Comparison of ENCODE assay signal across 8 cellular contexts in the genomic region with DNA sequence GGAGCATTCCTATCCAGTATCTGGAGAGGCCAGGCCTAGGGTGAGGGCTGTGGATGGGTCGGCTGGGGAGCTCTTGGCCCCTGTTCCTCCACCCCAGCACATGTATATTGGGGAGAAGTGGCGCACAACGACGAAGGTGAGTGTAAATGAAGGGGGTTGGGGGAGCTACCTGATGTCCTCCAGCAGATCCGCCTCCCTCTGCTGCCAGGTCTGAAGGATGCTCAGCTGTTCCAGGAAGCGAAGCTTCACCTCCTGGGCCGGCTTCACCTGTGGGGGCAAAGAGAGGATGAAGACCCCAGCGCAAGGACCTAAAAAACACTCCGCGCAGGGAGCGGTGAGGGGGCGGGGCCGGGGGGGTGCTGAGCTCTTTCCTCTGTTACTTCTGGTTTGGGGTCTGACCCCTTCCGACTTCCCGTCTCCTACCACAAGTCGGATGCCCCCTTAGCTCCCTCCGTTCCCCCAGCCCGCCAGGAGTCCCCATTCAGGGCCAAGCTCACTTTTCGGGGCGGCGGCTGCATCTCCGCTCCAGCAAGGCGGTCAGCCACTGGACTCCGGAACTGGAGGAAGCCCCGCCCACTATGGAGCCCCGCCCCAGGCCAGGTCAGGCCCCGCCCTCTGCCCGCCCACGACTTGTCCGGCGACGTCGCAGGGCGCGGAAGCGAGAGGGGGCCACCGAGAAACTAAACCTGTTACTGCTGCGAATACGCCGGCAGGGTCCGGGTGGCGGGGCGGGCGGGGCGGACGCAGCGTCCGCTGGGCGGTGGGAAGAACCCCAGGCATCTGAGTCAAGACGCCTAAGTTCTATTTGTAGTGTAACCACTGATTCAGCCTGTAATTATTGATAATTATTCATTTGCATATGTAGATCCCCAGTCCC. TPM values are rescaled to one million over a fixed set of nuclear protein-coding genes. Genes with fewer than 3 reads are reported as not detected.
DNase-seq lines count a peak whose midpoint lies in the region; ATAC-seq and TF ChIP-seq lines count a peak whose summit lies in the region.

FCHSD1 (minus strand) TSS at position 568 of the 877 bp plus-strand sequence; CDS start at position 518, 50 bp downstream.

- H2AFZ ChIP-seq in parathyroid adenoma, result peak within 1 kb of the TSS; percentile 17

- H3K9me3 Mint-ChIP-seq in activated naive CD4-positive, alpha-beta T cell treated with anti-CD3 and anti-CD28 coated beads, Interleukin-2, amount 50 U/mL, for 72 hours, result no peaks in the 10 kb centered on the region

- TF ChIP-seq CTCF in GM20000 (IDR thresholded peaks at IDR 0.05; ENCODE audit: extremely low read depth, missing control alignments) (no peak), parathyroid adenoma (IDR thresholded peaks at IDR 0.05) (no peak), thyroid gland (IDR thresholded peaks at IDR 0.05) (peak in 1 of 6 experiments; percentile 7)

- H3K9me3 ChIP-seq in parathyroid adenoma (ENCODE audit: control insufficient read depth, low read length) (no peaks in the 10 kb centered on the region), thyroid gland (no peaks in the 10 kb centered on the region)

- H3K79me2 ChIP-seq in parathyroid adenoma, result peaks cover 2% of the 10 kb centered on the region

- peaks cover 20% of the 10 kb centered on the region for H3K4me1 ChIP-seq in parathyroid adenoma
- H3K4me1 ChIP-seq in thyroid gland, result peaks cover 5 to 11% of the 10 kb centered on the region in 2 donors

- ATAC-seq in SK-N-SH treated with all-trans-retinoic acid at 6 μM for 48 hours (peak; percentile 94), Right ventricle myocardium inferior (peak; percentile 94)
- ATAC-seq in activated naive CD4-positive, alpha-beta T cell treated with anti-CD3 and anti-CD28 coated beads, Interleukin-2, amount 50 U/mL, for 72 hours, result peak; percentile 95 to 96

- no peaks in the 10 kb centered on the region for H3K27me3 ChIP-seq in parathyroid adenoma (ENCODE audit: control insufficient read depth, insufficient read depth, low read length)
- H3K27me3 ChIP-seq in thyroid gland, result no peaks in the 10 kb centered on the region

- peak within 1 kb of the TSS; percentile 87 to 98 for H3K27ac Mint-ChIP-seq in activated naive CD4-positive, alpha-beta T cell treated with anti-CD3 and anti-CD28 coated beads, Interleukin-2, amount 50 U/mL, for 72 hours

- intact Hi-C loops in Right ventricle myocardium inferior (cut with DNase I) (no loop called here), thyroid gland (cut with DNase I) (no loop called here)

- in situ Hi-C loops in Caki2 (cut with HindIII; ENCODE audit: low pct_unique_long_range_greater_than_20kb, low sequenced_read_pairs), result no loop called here

- peak in 1 of 2 donors; percentile 42 for TF ChIP-seq POLR2A in thyroid gland (IDR thresholded peaks at IDR 0.05)

- H3K36me3 Mint-ChIP-seq in activated naive CD4-positive, alpha-beta T cell treated with anti-CD3 and anti-CD28 coated beads, Interleukin-2, amount 50 U/mL, for 72 hours, result no peaks in the 10 kb centered on the region

- peak within 1 kb of the TSS; percentile 96 for H3K4me2 ChIP-seq in parathyroid adenoma (ENCODE audit: low read length)

- WGBS in thyroid gland, 2 donors, result 4 to 9% methylated on average over 23 to 31 of the region's 50 CpGs

- H3K36me3 ChIP-seq in parathyroid adenoma (ENCODE audit: control insufficient read depth, insufficient read depth, low read length) (no peaks in the 10 kb centered on the region), thyroid gland (no peaks in the 10 kb centered on the region)

- H3K27ac ChIP-seq in parathyroid adenoma (peak within 1 kb of the TSS; percentile 77), thyroid gland (no peak within 1 kb of the TSS)

- H3K9ac ChIP-seq in parathyroid adenoma, result no peak within 1 kb of the TSS

- H3K4me3 ChIP-seq in parathyroid adenoma (ENCODE audit: low read depth, low read length) (peak within 1 kb of the TSS; percentile 67), thyroid gland (replicated peaks in 1 of 3) (peak within 1 kb of the TSS in 2 of 3 donors; percentile 65 to 71)

- DNase-seq in Caki2 (ENCODE audit: low read depth), result peak; percentile 66
- peak; percentile 98 for DNase-seq in GM20000 (ENCODE audit: low spot score)
- peak; percentile 83 for DNase-seq in HT-29 (ENCODE audit: low spot score)
- peak; percentile 81 to 84 for DNase-seq in activated naive CD4-positive, alpha-beta T cell treated with anti-CD3 and anti-CD28 coated beads, Interleukin-2, amount 50 U/mL, for 72 hours (ENCODE audit: low spot score in 2 of 2)
- peak; percentile 96 for DNase-seq in Right ventricle myocardium inferior (ENCODE audit: missing footprints)
- peak; percentile 84 to 86 for DNase-seq in thyroid gland

TF ChIP-seq in SK-N-SH treated with all-trans-retinoic acid at 6 μM for 48 hours, 23 proteins besides CTCF, POLR2A, EP300 and RAD21:
- TF ChIP-seq, protein P1, sequence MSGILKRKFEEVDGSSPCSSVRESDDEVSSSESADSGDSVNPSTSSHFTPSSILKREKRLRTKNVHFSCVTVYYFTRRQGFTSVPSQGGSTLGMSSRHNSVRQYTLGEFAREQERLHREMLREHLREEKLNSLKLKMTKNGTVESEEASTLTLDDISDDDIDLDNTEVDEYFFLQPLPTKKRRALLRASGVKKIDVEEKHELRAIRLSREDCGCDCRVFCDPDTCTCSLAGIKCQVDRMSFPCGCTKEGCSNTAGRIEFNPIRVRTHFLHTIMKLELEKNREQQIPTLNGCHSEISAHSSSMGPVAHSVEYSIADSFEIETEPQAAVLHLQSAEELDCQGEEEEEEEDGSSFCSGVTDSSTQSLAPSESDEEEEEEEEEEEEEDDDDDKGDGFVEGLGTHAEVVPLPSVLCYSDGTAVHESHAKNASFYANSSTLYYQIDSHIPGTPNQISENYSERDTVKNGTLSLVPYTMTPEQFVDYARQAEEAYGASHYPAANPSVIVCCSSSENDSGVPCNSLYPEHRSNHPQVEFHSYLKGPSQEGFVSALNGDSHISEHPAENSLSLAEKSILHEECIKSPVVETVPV (CRISPR knock-in tag; IDR thresholded peaks at IDR 0.05), result no peak
- no peak for TF ChIP-seq ISL1 (CRISPR knock-in tag; IDR thresholded peaks at IDR 0.05)
- TF ChIP-seq PPARA (CRISPR knock-in tag; IDR thresholded peaks at IDR 0.05; ENCODE audit: borderline replicate concordance), result no peak
- TF ChIP-seq ZNF8 (CRISPR knock-in tag; IDR thresholded peaks at IDR 0.05), result no peak

RNA-seq across cellular contexts. Expression of gene FCHSD1, which starts in this region (rescaled TPM):
- 19.7 and 23.2 TPM in 2 replicates for total RNA-seq in Caki2 (2014; rRNA removed; shearing (Covaris generic); ENCODE audit: low replicate concordance)
- 24.3 and 30.6 TPM in 2 replicates for total RNA-seq in HT-29 (2014; rRNA removed; shearing (Covaris generic))
- 10 to 100 TPM; 44.9 to 62.9 TPM for total RNA-seq in activated naive CD4-positive, alpha-beta T cell treated with anti-CD3 and anti-CD28 coated beads, Interleukin-2, amount 50 U/mL, for 72 hours
- 4.5 TPM for total RNA-seq in Right ventricle myocardium inferior
- 10 to 100 TPM; 15.2 to 28.3 (median 22.7) TPM for total RNA-seq in thyroid gland
